Comparison of ENCODE assay signal across 9 cellular contexts in the genomic region with DNA sequence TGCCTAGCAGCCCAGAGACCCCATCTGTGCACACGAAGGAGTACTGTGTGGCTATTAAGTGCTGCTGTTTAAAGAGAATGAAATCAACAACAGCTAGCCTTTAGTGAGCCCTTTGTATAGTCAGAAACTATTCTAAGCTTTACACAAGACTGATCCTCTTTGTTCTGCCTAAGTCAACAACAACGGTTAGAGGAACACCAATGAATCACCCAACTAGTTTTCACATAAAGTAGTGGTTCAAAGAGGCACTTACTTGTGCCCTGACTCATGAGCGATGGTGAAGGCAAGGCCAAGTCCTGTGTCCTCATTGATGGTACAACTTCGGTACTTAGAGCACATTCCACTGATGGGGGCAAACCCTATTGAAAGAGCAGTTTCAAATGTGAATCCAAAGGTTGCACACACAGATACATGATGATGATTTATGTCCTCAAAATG.
DNase-seq lines count a peak whose midpoint lies in the region; ATAC-seq and TF ChIP-seq lines count a peak whose summit lies in the region.
"Had no signal": no experiment of that assay in that cellular context is flagged by ENCODE, and none has a peak within 500 bp of the region (broad histone marks: within the 10 kb centered on the region; RNA-seq: fewer than 3 reads in every experiment).

No MANE protein-coding gene starts in this region.

- H3K4me3 Mint-ChIP-seq in T-cell = no peak overlapping the region

- no peak overlapping the region for H3K9ac ChIP-seq in NT2/D1 (ENCODE audit: insufficient read length, low read depth)

- peak; percentile 33 for DNase-seq in H4 (ENCODE audit: low spot score)
- peak; percentile 30 for DNase-seq in NT2/D1 (ENCODE audit: low read depth, low spot score)
- DNase-seq in fibroblast of pulmonary artery (ENCODE audit: low read depth) = peak; percentile 36
- DNase-seq in pulmonary artery endothelial cell (ENCODE audit: low read depth, low spot score) = peak; percentile 4
- DNase-seq in T-cell = no peak
- DNase-seq in KBM-7 = no peak
- DNase-seq: heart right ventricle had no signal

- H3K4me1 Mint-ChIP-seq in T-cell = no peaks in the 10 kb centered on the region

- no peaks in the 10 kb centered on the region for H3K36me3 ChIP-seq in NT2/D1 (ENCODE audit: insufficient read depth, insufficient read length, low read length)
- H3K36me3 ChIP-seq: heart right ventricle had no signal

- in situ Hi-C loops in KBM-7 (cut with MboI; ENCODE audit: low pct_unique_long_range_greater_than_20kb, low sequenced_read_pairs) = no loop called here

- POLR2A ChIA-PET in T-cell (lab: Charles Lee) = no interaction called here

- no peak overlapping the region for H3K4me3 ChIP-seq in NT2/D1 (ENCODE audit: insufficient read length, low read depth)
- H3K4me3 ChIP-seq in fibroblast of pulmonary artery (replicated peaks; ENCODE audit: low read depth, low read length) = no peak overlapping the region
- H3K4me3 ChIP-seq: heart right ventricle had no signal

- CTCF ChIA-PET in T-cell (lab: Charles Lee) = no interaction called here

- H3K4me1 ChIP-seq in NT2/D1 (ENCODE audit: insufficient read depth, insufficient read length) = no peaks in the 10 kb centered on the region
- H3K4me1 ChIP-seq: heart right ventricle had no signal

- H3K27ac Mint-ChIP-seq in T-cell = no peak overlapping the region

- no peak for TF ChIP-seq CTCF in fibroblast of pulmonary artery (IDR thresholded peaks at IDR 0.05; ENCODE audit: low read length, missing control alignments)

- H3K36me3 Mint-ChIP-seq in T-cell = no peaks in the 10 kb centered on the region

- ATAC-seq in GM19467 (IDR thresholded peaks at IDR 0.05; ENCODE audit: unreplicated experiment) (no peak), T-cell (replicated peaks in 1 of 4) (no peak), HG02870 (IDR thresholded peaks at IDR 0.05; ENCODE audit: unreplicated experiment) (no peak)
- ATAC-seq: heart right ventricle had no signal

- H3K27me3 ChIP-seq in NT2/D1 (ENCODE audit: insufficient read depth, insufficient read length) = no peaks in the 10 kb centered on the region

- peaks cover 0 to 5% of the 10 kb centered on the region in 2 donors for H3K27me3 Mint-ChIP-seq in T-cell

- H3K9me3 ChIP-seq in NT2/D1 (ENCODE audit: insufficient read depth, low read length) = no peaks in the 10 kb centered on the region
- H3K9me3 ChIP-seq: heart right ventricle had no signal

- H3K9me3 Mint-ChIP-seq in T-cell = no peaks in the 10 kb centered on the region

Comparison
In these comparisons a context has a peak if more than half of its experiments do, and no peak if none do; other contexts are left out.
1. DNase-seq: peak in H4 (single experiment), NT2/D1 (single experiment), fibroblast of pulmonary artery (single experiment) and pulmonary artery endothelial cell (single experiment); none in T-cell (0 of 34) and KBM-7 (single experiment).